32 cellular contexts compared by ENCODE assay signal in the genomic region with DNA sequence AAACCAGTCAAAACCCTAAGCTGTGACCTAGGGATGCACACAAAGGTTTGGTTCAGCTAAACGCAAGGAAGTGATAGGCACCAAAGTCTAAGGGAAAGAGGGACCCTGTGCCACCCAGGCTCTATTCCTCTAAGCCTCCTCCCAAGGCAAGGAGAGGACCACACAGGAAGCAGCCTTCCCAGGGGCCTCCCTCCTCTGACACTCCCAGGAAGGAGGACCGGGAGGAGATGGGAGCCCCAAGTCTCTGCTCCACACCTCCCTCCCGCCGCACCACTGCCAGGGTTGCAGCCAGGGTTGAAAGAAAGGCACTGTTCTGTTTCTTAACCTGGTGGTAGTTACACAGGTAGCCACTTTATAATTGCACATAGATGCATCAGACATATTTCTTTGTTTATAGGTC.
"Had no signal": no experiment of that assay in that cellular context is flagged by ENCODE, and none has a peak within 500 bp of the region (broad histone marks: within the 10 kb centered on the region; RNA-seq: fewer than 3 reads in every experiment).

No MANE protein-coding gene starts in this region.

- H3K4me2 ChIP-seq: hepatocyte had no signal

- DNase-seq: activated CD4-positive, alpha-beta T cell treated with anti-CD3 and anti-CD28 coated beads, Interleukin-2, amount 10 ng/mL, durations not matched to agents 24 days and 14 days; activated CD4-positive, CD25-positive, alpha-beta regulatory T cell treated with anti-CD3 and anti-CD28 coated beads, Interleukin-2, amount 50 U/mL, for 72 hours; activated CD8-positive, alpha-beta memory T cell treated with anti-CD3 and anti-CD28 coated beads, Interleukin-2, amount 10 ng/mL, durations not matched to agents 7 days and 5 days; activated CD8-positive, alpha-beta T cell treated with anti-CD3 and anti-CD28 coated beads, Interleukin-2, amount 10 ng/mL, durations not matched to agents 7 days and 5 days; activated naive CD4-positive, alpha-beta T cell treated with Interleukin-2 at 50 U/mL for 16 hours; activated T-cell treated with anti-CD3 and anti-CD28 coated beads, Interleukin-2, amount 50 U/mL, for 48 hours; body of pancreas; effector memory CD4-positive, alpha-beta T cell; erythroblast; islet precursor cell; left ventricle myocardium inferior; mucosa of descending colon; ovary; psoas muscle; stimulated activated CD4-positive, alpha-beta T cell treated with anti-CD3 and anti-CD28 coated beads, Interleukin-15, amount 100 ng/mL, for 24 hours; stimulated activated CD4-positive, alpha-beta T cell treated with anti-CD3 and anti-CD28 coated beads, Interleukin-2, amount 100 ng/mL, for 24 hours; stimulated activated naive CD4-positive, alpha-beta T cell; T-cell; T-helper 9 cell; tibial artery had no signal

- H3K27ac Mint-ChIP-seq: activated CD4-positive, alpha-beta T cell treated with anti-CD3 and anti-CD28 coated beads, Interleukin-2, amount 10 ng/mL, durations not matched to agents 24 days and 14 days; activated CD8-positive, alpha-beta T cell treated with anti-CD3 and anti-CD28 coated beads, Interleukin-2, amount 10 ng/mL, durations not matched to agents 7 days and 5 days; activated naive CD8-positive, alpha-beta T cell; activated T-helper 2 cell treated with anti-CD3 and anti-CD28 coated beads, Interferon-gamma antibody, Interleukin-2, Interleukin-4, amounts not matched to agents 10 μg/mL and 5 μg/mL and 100 μg/mL, durations not matched to agents 14 hours and 24 hours and 36 hours; natural killer cell treated with Interleukin-12 subunit alpha and Interleukin-12 subunit beta and Interleukin-15 and Interleukin-18, amount 100 ng/mL, for 72 hours; T-cell had no signal

- H3K36me3 ChIP-seq: ovary had no signal

- H3K79me2 ChIP-seq: hepatocyte had no signal

- H3K4me1 Mint-ChIP-seq: activated CD8-positive, alpha-beta memory T cell treated with anti-CD3 and anti-CD28 coated beads, Interleukin-2, amount 10 ng/mL, durations not matched to agents 7 days and 5 days; T-cell had no signal

- H3K9me3 Mint-ChIP-seq: activated CD4-positive, alpha-beta T cell treated with anti-CD3 and anti-CD28 coated beads, Interleukin-2, amount 10 ng/mL, durations not matched to agents 24 days and 14 days; activated T-helper 2 cell treated with anti-CD3 and anti-CD28 coated beads, Interferon-gamma antibody, Interleukin-2, Interleukin-4, amounts not matched to agents 10 μg/mL and 5 μg/mL and 100 μg/mL, durations not matched to agents 14 hours and 24 hours and 36 hours; natural killer cell treated with Interleukin-12 subunit alpha and Interleukin-12 subunit beta and Interleukin-15 and Interleukin-18, amount 100 ng/mL, for 72 hours; T-cell had no signal

- H3K9me3 ChIP-seq: body of pancreas, gastroesophageal sphincter, left ventricle myocardium inferior, mucosa of descending colon, neutrophil, ovary, psoas muscle, suprapubic skin, tibial artery had no signal

- H3K27me3 ChIP-seq: body of pancreas, dorsolateral prefrontal cortex, gastroesophageal sphincter, hepatocyte, neutrophil, ovary, suprapubic skin, tibial artery had no signal

- FAIRE-seq: TTC549 had no signal

- ATAC-seq: activated CD8-positive, alpha-beta memory T cell treated with anti-CD3 and anti-CD28 coated beads, Interleukin-2, amount 10 ng/mL, durations not matched to agents 7 days and 5 days; activated CD8-positive, alpha-beta T cell treated with anti-CD3 and anti-CD28 coated beads, Interleukin-2, amount 10 ng/mL, durations not matched to agents 7 days and 5 days; body of pancreas; gastroesophageal sphincter; mucosa of descending colon; natural killer cell treated with Interleukin-12 subunit alpha and Interleukin-12 subunit beta and Interleukin-15 and Interleukin-18, amount 100 ng/mL, for 72 hours; psoas muscle; T-cell had no signal

- H3K4me3 ChIP-seq: body of pancreas, coronary artery, dorsolateral prefrontal cortex, gastroesophageal sphincter, hepatocyte, left ventricle myocardium inferior, lung, mucosa of descending colon, ovary, psoas muscle, suprapubic skin, tibial artery had no signal

- H3K27ac ChIP-seq: body of pancreas, coronary artery, dorsolateral prefrontal cortex, gastroesophageal sphincter, hepatocyte, left ventricle myocardium inferior, neutrophil, ovary, psoas muscle, suprapubic skin, tibial artery, VCaP had no signal

- H3K27me3 Mint-ChIP-seq: activated CD4-positive, alpha-beta T cell treated with anti-CD3 and anti-CD28 coated beads, Interleukin-2, amount 10 ng/mL, durations not matched to agents 24 days and 14 days; activated CD8-positive, alpha-beta memory T cell treated with anti-CD3 and anti-CD28 coated beads, Interleukin-2, amount 10 ng/mL, durations not matched to agents 7 days and 5 days; activated naive CD8-positive, alpha-beta T cell; natural killer cell treated with Interleukin-12 subunit alpha and Interleukin-12 subunit beta and Interleukin-15 and Interleukin-18, amount 100 ng/mL, for 72 hours; T-cell had no signal

- H3K4me3 Mint-ChIP-seq: activated CD4-positive, alpha-beta T cell treated with anti-CD3 and anti-CD28 coated beads, Interleukin-2, amount 10 ng/mL, durations not matched to agents 24 days and 14 days; activated CD8-positive, alpha-beta memory T cell treated with anti-CD3 and anti-CD28 coated beads, Interleukin-2, amount 10 ng/mL, durations not matched to agents 7 days and 5 days; activated CD8-positive, alpha-beta T cell treated with anti-CD3 and anti-CD28 coated beads, Interleukin-2, amount 10 ng/mL, durations not matched to agents 7 days and 5 days; activated naive CD8-positive, alpha-beta T cell; natural killer cell treated with Interleukin-12 subunit alpha and Interleukin-12 subunit beta and Interleukin-15 and Interleukin-18, amount 100 ng/mL, for 72 hours; T-cell had no signal

- H3K4me1 ChIP-seq: gastroesophageal sphincter, left ventricle myocardium inferior, psoas muscle, suprapubic skin, tibial artery had no signal

- H2AFZ ChIP-seq: hepatocyte had no signal
